Comparison of ENCODE assay signal across 14 cellular contexts in the genomic region with DNA sequence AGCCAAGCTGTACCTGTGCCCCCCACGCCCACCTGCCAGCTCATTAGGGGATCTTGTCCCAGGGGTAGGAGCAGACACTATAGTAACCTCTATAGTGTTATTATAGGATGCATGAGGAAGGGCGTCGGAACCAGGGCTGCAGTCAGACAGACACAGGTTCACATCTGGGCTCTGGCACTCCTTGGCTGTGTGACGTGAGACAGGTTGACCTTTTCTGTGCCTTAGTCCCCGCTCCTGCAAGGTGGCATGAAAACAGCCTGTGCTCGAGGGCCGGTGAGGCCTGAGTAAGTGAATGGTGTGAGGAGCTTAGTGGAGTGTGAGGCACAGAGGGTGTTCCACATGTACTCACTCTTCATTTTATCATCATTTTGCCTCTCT. TPM values are rescaled to one million over a fixed set of nuclear protein-coding genes. Genes with fewer than 3 reads are reported as not detected.
A peak's percentile ranks its signal among the peaks of the same experiment; 100 is the strongest.
DNase-seq lines count a peak whose midpoint lies in the region; ATAC-seq and TF ChIP-seq lines count a peak whose summit lies in the region.
"Had no signal": no experiment of that assay in that cellular context is flagged by ENCODE, and none has a peak within 500 bp of the region (broad histone marks: within the 10 kb centered on the region; RNA-seq: fewer than 3 reads in every experiment).

No MANE protein-coding gene starts in this region.

- peaks cover 49% of the 10 kb centered on the region for H3K36me3 Mint-ChIP-seq in activated naive CD4-positive, alpha-beta T cell treated with anti-CD3 and anti-CD28 coated beads, Interleukin-2, amount 10 ng/mL, durations not matched to agents 7 days and 5 days
- H3K36me3 Mint-ChIP-seq in activated CD4-positive, alpha-beta memory T cell treated with anti-CD3 and anti-CD28 coated beads, Interleukin-2, amount 10 ng/mL, durations not matched to agents 7 days and 5 days (ENCODE audit: low read depth): peaks cover 55% of the 10 kb centered on the region

- H3K4me3 Mint-ChIP-seq in activated naive CD4-positive, alpha-beta T cell treated with anti-CD3 and anti-CD28 coated beads, Interleukin-2, amount 10 ng/mL, durations not matched to agents 7 days and 5 days: peak overlapping the region; percentile 58
- H3K4me3 Mint-ChIP-seq in activated CD4-positive, alpha-beta memory T cell treated with anti-CD3 and anti-CD28 coated beads, Interleukin-2, amount 10 ng/mL, durations not matched to agents 7 days and 5 days: peak overlapping the region; percentile 91

- peak overlapping the region; percentile 91 for H3K27ac Mint-ChIP-seq in activated naive CD4-positive, alpha-beta T cell treated with anti-CD3 and anti-CD28 coated beads, Interleukin-2, amount 10 ng/mL, durations not matched to agents 7 days and 5 days
- peak overlapping the region; percentile 99 for H3K27ac Mint-ChIP-seq in activated CD4-positive, alpha-beta memory T cell treated with anti-CD3 and anti-CD28 coated beads, Interleukin-2, amount 10 ng/mL, durations not matched to agents 7 days and 5 days

- no peak for TF ChIP-seq CTCF in thoracic aorta (IDR thresholded peaks at IDR 0.05)

- no peak for DNase-seq in activated naive CD4-positive, alpha-beta T cell treated with anti-CD3 and anti-CD28 coated beads, Interleukin-2, amount 10 ng/mL, durations not matched to agents 7 days and 5 days
- no peak for DNase-seq in activated naive CD4-positive, alpha-beta T cell treated with anti-CD3 and anti-CD28 coated beads, Interleukin-2, amount 50 U/mL, for 16 hours
- DNase-seq in activated CD4-positive, alpha-beta memory T cell treated with anti-CD3 and anti-CD28 coated beads, Interleukin-2, amount 10 ng/mL, durations not matched to agents 7 days and 5 days: no peak
- DNase-seq in left ventricle myocardium superior (peak; percentile 33), thoracic aorta (ENCODE audit: low spot score) (no peak), globus pallidus (ENCODE audit: low spot score) (no peak), germinal center (ENCODE audit: low spot score) (no peak), NCI-H446 (lab: John Stamatoyannopoulos, UW) (no peak)
- DNase-seq: midbrain, NCI-H2227 treated with DMSO at 0.1 percent for 48 hours, SHP77, trophoblast cell had no signal

- peaks cover 96% of the 10 kb centered on the region for H3K4me1 Mint-ChIP-seq in activated naive CD4-positive, alpha-beta T cell treated with anti-CD3 and anti-CD28 coated beads, Interleukin-2, amount 10 ng/mL, durations not matched to agents 7 days and 5 days
- peaks cover 96% of the 10 kb centered on the region for H3K4me1 Mint-ChIP-seq in activated CD4-positive, alpha-beta memory T cell treated with anti-CD3 and anti-CD28 coated beads, Interleukin-2, amount 10 ng/mL, durations not matched to agents 7 days and 5 days

- peaks cover 4% of the 10 kb centered on the region for H3K27me3 Mint-ChIP-seq in activated naive CD4-positive, alpha-beta T cell treated with anti-CD3 and anti-CD28 coated beads, Interleukin-2, amount 10 ng/mL, durations not matched to agents 7 days and 5 days
- no peaks in the 10 kb centered on the region for H3K27me3 Mint-ChIP-seq in activated CD4-positive, alpha-beta memory T cell treated with anti-CD3 and anti-CD28 coated beads, Interleukin-2, amount 10 ng/mL, durations not matched to agents 7 days and 5 days

- H3K9me3 ChIP-seq in thoracic aorta: no peaks in the 10 kb centered on the region

- no peaks in the 10 kb centered on the region for H3K9me3 Mint-ChIP-seq in activated naive CD4-positive, alpha-beta T cell treated with anti-CD3 and anti-CD28 coated beads, Interleukin-2, amount 10 ng/mL, durations not matched to agents 7 days and 5 days
- no peaks in the 10 kb centered on the region for H3K9me3 Mint-ChIP-seq in activated CD4-positive, alpha-beta memory T cell treated with anti-CD3 and anti-CD28 coated beads, Interleukin-2, amount 10 ng/mL, durations not matched to agents 7 days and 5 days

- POLR2A ChIA-PET in activated CD4-positive, alpha-beta memory T cell treated with anti-CD3 and anti-CD28 coated beads, Interleukin-2, amount 10 ng/mL, durations not matched to agents 7 days and 5 days (lab: Charles Lee): interaction anchor here (3.1 to 12.1 kb wide), 4 partner anchors 11 to 43 kb away, joined by 18 to 616 read pairs (median 20); a partner anchor contains a TSS

- CTCF ChIA-PET in activated naive CD4-positive, alpha-beta T cell treated with anti-CD3 and anti-CD28 coated beads, Interleukin-2, amount 10 ng/mL, durations not matched to agents 7 days and 5 days (lab: Charles Lee): interaction anchor here (2.3 to 10.3 kb wide), 3 partner anchors 16 to 44 kb away, joined by 8 to 181 read pairs (median 87); a partner anchor contains a TSS
- CTCF ChIA-PET in activated CD4-positive, alpha-beta memory T cell treated with anti-CD3 and anti-CD28 coated beads, Interleukin-2, amount 10 ng/mL, durations not matched to agents 7 days and 5 days (lab: Charles Lee): interaction anchor here (0.5 to 13.3 kb wide), 3 partner anchors 13 to 777 kb away, joined by 3 to 156 read pairs (median 88); no protein-coding TSS in a partner anchor

- intact Hi-C loops in left ventricle myocardium superior (cut with micrococcal nuclease): no loop called here

- no peaks in the 10 kb centered on the region for H3K27me3 ChIP-seq in thoracic aorta (replicated peaks; ENCODE audit: insufficient read depth)

- ATAC-seq in left ventricle myocardium superior: peak; percentile 15
- no peak for ATAC-seq in thoracic aorta (ENCODE audit: insufficient number of reproducible peaks, low FRiP score, low read depth)

- peak overlapping the region; percentile 42 to 55 for H3K27ac ChIP-seq in thoracic aorta

- peaks cover 37% of the 10 kb centered on the region for H3K36me3 ChIP-seq in thoracic aorta

- H3K4me3 ChIP-seq in thoracic aorta: no peak overlapping the region

- H3K4me1 ChIP-seq in thoracic aorta (ENCODE audit: control insufficient read depth in 1 of 2, low read depth in 2 of 2): peaks cover 24 to 52% of the 10 kb centered on the region in 2 donors

RNA-seq across cellular contexts. Expression of a gene that starts 19.0 kb away (rescaled TPM):
- 10 to 100 TPM; 93.9 to 99.3 TPM for total RNA-seq in activated CD4-positive, alpha-beta memory T cell treated with anti-CD3 and anti-CD28 coated beads, Interleukin-2, amount 10 ng/mL, durations not matched to agents 7 days and 5 days
- total RNA-seq in left ventricle myocardium superior (268 TPM), thoracic aorta (10 to 100 TPM; 47.2 to 48.3 TPM)
- total RNA-seq: M059J had no signal

RNA-seq across cellular contexts. Expression of a gene that starts 30.2 kb away (rescaled TPM):
- total RNA-seq in activated CD4-positive, alpha-beta memory T cell treated with anti-CD3 and anti-CD28 coated beads, Interleukin-2, amount 10 ng/mL, durations not matched to agents 7 days and 5 days: not detected
- total RNA-seq in left ventricle myocardium superior: not detected
- not detected for total RNA-seq in thoracic aorta
- total RNA-seq: astrocyte, M059J had no signal

RNA-seq across cellular contexts. Expression of a gene that starts 39.8 kb away (rescaled TPM):
- under 1 TPM in 1 of 2 experiments, not detected in 1; 0.45 TPM for total RNA-seq in activated CD4-positive, alpha-beta memory T cell treated with anti-CD3 and anti-CD28 coated beads, Interleukin-2, amount 10 ng/mL, durations not matched to agents 7 days and 5 days
- 0.74 TPM for total RNA-seq in left ventricle myocardium superior
- total RNA-seq in thoracic aorta: not detected
- total RNA-seq: astrocyte, M059J had no signal
